In genomic region chr1:94726981-94727685, GRCh38 we compare ENCODE assay signal across 16 cellular contexts.
"Had no signal": no experiment of that assay in that cellular context is flagged by ENCODE, and none has a peak within 500 bp of the region (broad histone marks: within the 10 kb centered on the region; RNA-seq: fewer than 3 reads in every experiment).

No MANE protein-coding gene starts in this region.

- DNase-seq: activated CD4-positive, alpha-beta memory T cell treated with anti-CD3 and anti-CD28 coated beads for 36 hours; activated CD4-positive, alpha-beta T cell treated with anti-CD3 and anti-CD28 coated beads for 36 hours; activated gamma-delta T cell treated with Interleukin-2 at 50 U/mL for 16 hours; activated naive CD8-positive, alpha-beta T cell treated with anti-CD3 and anti-CD28 coated beads, Interleukin-2, amount 10 ng/mL, durations not matched to agents 7 days and 5 days; activated T-cell treated with anti-CD3 and anti-CD28 coated beads, Interleukin-2, amount 50 U/mL, for 72 hours; anterior cingulate cortex; effector memory CD8-positive, alpha-beta T cell; hippocampal formation; stimulated activated CD4-positive, alpha-beta T cell treated with anti-CD3 and anti-CD28 coated beads, Interleukin-2, amount 100 ng/mL, for 48 hours; T-helper 17 cell; uterus had no signal

- H3K4me3 Mint-ChIP-seq: activated CD4-positive, alpha-beta memory T cell treated with anti-CD3 and anti-CD28 coated beads for 36 hours; activated CD4-positive, alpha-beta T cell treated with anti-CD3 and anti-CD28 coated beads for 36 hours; activated naive CD8-positive, alpha-beta T cell treated with anti-CD3 and anti-CD28 coated beads, Interleukin-2, amount 10 ng/mL, durations not matched to agents 7 days and 5 days; activated T-cell treated with anti-CD3 and anti-CD28 coated beads, Interleukin-2, amount 50 U/mL, for 72 hours; effector memory CD8-positive, alpha-beta T cell; mesothelial cell of epicardium; neural crest cell; stimulated activated memory B cell treated with anti-CD40 and anti-IgM and Interleukin-4, amounts not matched to agents 10 μg/mL and 1 μg/mL and 100 μg/mL, for 72 hours; T-helper 17 cell had no signal

- H3K4me1 ChIP-seq: uterus had no signal

- H3K9me3 ChIP-seq: ovary, uterus had no signal

- FAIRE-seq: bronchial epithelial cell had no signal

- H3K27ac ChIP-seq: ovary, uterus had no signal

- H3K36me3 ChIP-seq: ovary, uterus had no signal

- H3K27me3 ChIP-seq: ovary, uterus had no signal

- H3K4me1 Mint-ChIP-seq: activated CD4-positive, alpha-beta T cell treated with anti-CD3 and anti-CD28 coated beads for 36 hours; activated naive CD8-positive, alpha-beta T cell treated with anti-CD3 and anti-CD28 coated beads, Interleukin-2, amount 10 ng/mL, durations not matched to agents 7 days and 5 days; neural crest cell; stimulated activated memory B cell treated with anti-CD40 and anti-IgM and Interleukin-4, amounts not matched to agents 10 μg/mL and 1 μg/mL and 100 μg/mL, for 72 hours had no signal

- ATAC-seq: activated CD4-positive, alpha-beta T cell treated with anti-CD3 and anti-CD28 coated beads for 36 hours; activated T-cell treated with anti-CD3 and anti-CD28 coated beads, Interleukin-2, amount 50 U/mL, for 72 hours; effector memory CD8-positive, alpha-beta T cell; stimulated activated memory B cell treated with anti-CD40 and anti-IgM and Interleukin-4, amounts not matched to agents 10 μg/mL and 1 μg/mL and 100 μg/mL, for 72 hours; T-helper 17 cell had no signal

- H3K9me3 Mint-ChIP-seq: activated CD4-positive, alpha-beta memory T cell treated with anti-CD3 and anti-CD28 coated beads for 36 hours; activated naive CD8-positive, alpha-beta T cell treated with anti-CD3 and anti-CD28 coated beads, Interleukin-2, amount 10 ng/mL, durations not matched to agents 7 days and 5 days; activated T-cell treated with anti-CD3 and anti-CD28 coated beads, Interleukin-2, amount 50 U/mL, for 72 hours; effector memory CD8-positive, alpha-beta T cell; mesothelial cell of epicardium; neural crest cell had no signal

- H3K4me3 ChIP-seq: ovary, uterus had no signal

- H3K27ac Mint-ChIP-seq: activated CD4-positive, alpha-beta memory T cell treated with anti-CD3 and anti-CD28 coated beads for 36 hours; activated CD4-positive, alpha-beta T cell treated with anti-CD3 and anti-CD28 coated beads for 36 hours; activated naive CD8-positive, alpha-beta T cell treated with anti-CD3 and anti-CD28 coated beads, Interleukin-2, amount 10 ng/mL, durations not matched to agents 7 days and 5 days; activated T-cell treated with anti-CD3 and anti-CD28 coated beads, Interleukin-2, amount 50 U/mL, for 72 hours; effector memory CD8-positive, alpha-beta T cell; stimulated activated memory B cell treated with anti-CD40 and anti-IgM and Interleukin-4, amounts not matched to agents 10 μg/mL and 1 μg/mL and 100 μg/mL, for 72 hours; T-helper 17 cell had no signal

- H3K36me3 Mint-ChIP-seq: activated CD4-positive, alpha-beta memory T cell treated with anti-CD3 and anti-CD28 coated beads for 36 hours; activated naive CD8-positive, alpha-beta T cell treated with anti-CD3 and anti-CD28 coated beads, Interleukin-2, amount 10 ng/mL, durations not matched to agents 7 days and 5 days; stimulated activated memory B cell treated with anti-CD40 and anti-IgM and Interleukin-4, amounts not matched to agents 10 μg/mL and 1 μg/mL and 100 μg/mL, for 72 hours had no signal
